Comparison of ENCODE assay signal across 1 cellular context in the genomic region with DNA sequence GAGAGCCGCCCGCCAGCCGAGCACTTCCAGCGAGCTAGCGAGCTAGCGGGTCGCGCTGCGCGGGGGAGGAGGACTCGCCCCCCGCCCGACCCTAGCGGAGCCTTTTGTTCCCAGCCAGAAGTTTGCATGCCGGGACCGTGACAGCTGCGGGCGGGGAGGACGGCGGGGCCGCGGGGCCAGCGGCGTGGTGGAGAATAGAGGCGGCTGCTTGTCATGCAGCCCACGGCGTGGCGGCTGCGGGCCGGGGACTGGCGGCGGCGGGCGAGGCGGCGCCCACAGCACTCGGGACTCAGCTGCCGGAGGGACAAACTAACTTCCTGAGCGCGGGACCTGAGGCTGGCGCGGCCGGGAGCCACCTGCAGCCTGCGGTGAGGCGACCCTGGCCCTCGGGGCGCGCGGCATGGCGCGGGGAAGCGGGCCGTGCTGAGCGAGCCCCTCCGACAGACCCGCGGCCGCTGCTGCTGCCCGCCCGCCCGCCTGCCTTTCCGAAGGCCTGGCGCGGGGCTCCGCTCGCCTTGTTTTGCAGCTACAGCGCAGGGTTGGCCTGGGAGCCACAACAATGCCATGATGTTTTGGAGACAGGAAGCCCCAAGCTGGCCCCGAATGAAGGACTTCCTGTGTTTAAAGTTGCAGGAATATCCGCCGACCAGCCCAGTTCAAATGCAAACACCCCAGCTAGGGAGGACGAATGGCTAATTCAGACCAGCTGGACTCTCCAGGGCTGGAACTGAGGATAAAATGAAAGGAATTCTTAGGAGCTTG.
A peak's percentile ranks its signal among the peaks of the same experiment; 100 is the strongest.
TF ChIP-seq lines count a peak whose summit lies in the region.

No MANE protein-coding gene starts in this region.

TF ChIP-seq in HEK293, 187 proteins besides CTCF, POLR2A, EP300 and RAD21 (continued from another document):
- TF ChIP-seq, protein P1, sequence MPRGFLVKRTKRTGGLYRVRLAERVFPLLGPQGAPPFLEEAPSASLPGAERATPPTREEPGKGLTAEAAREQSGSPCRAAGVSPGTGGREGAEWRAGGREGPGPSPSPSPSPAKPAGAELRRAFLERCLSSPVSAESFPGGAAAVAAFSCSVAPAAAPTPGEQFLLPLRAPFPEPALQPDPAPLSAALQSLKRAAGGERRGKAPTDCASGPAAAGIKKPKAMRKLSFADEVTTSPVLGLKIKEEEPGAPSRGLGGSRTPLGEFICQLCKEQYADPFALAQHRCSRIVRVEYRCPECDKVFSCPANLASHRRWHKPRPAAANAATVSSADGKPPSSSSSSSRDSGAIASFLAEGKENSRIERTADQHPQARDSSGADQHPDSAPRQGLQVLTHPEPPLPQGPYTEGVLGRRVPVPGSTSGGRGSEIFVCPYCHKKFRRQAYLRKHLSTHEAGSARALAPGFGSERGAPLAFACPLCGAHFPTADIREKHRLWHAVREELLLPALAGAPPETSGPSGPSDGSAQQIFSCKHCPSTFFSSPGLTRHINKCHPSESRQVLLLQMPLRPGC (tag by site-specific recombination; IDR thresholded peaks at IDR 0.05), result no peak
- TF ChIP-seq ZBTB20 (tag by site-specific recombination; IDR thresholded peaks at IDR 0.05) (peak; percentile 48; the same call in 1 of the 2 replicates), KLF16 (tag by site-specific recombination; IDR thresholded peaks at IDR 0.05) (no peak), ZNF585B (tag by site-specific recombination; IDR thresholded peaks at IDR 0.05) (no peak), ZNF223 (tag by site-specific recombination; IDR thresholded peaks at IDR 0.05) (no peak), ZNF518A (tag by site-specific recombination; conservative IDR thresholded peaks at IDR 0.05; ENCODE audit: low read depth) (no peak), MEIS1 (CRISPR knock-in tag; IDR thresholded peaks at IDR 0.05; ENCODE audit: borderline replicate concordance) (no peak), ZXDB (tag by site-specific recombination; IDR thresholded peaks at IDR 0.05) (no peak), ZNF16 (tag by site-specific recombination; IDR thresholded peaks at IDR 0.05; ENCODE audit: low read depth) (no peak), GFI1B (tag by site-specific recombination; IDR thresholded peaks at IDR 0.05) (no peak), ZNF394 (tag by site-specific recombination; IDR thresholded peaks at IDR 0.05; ENCODE audit: borderline replicate concordance) (no peak), ZNF416 (tag by site-specific recombination; IDR thresholded peaks at IDR 0.05) (no peak), ZBTB10 (tag by site-specific recombination; IDR thresholded peaks at IDR 0.05) (no peak), ZNF324 (tag by site-specific recombination; IDR thresholded peaks at IDR 0.05) (no peak), ZNF623 (tag by site-specific recombination; IDR thresholded peaks at IDR 0.05) (no peak)
- TF ChIP-seq, protein P2, sequence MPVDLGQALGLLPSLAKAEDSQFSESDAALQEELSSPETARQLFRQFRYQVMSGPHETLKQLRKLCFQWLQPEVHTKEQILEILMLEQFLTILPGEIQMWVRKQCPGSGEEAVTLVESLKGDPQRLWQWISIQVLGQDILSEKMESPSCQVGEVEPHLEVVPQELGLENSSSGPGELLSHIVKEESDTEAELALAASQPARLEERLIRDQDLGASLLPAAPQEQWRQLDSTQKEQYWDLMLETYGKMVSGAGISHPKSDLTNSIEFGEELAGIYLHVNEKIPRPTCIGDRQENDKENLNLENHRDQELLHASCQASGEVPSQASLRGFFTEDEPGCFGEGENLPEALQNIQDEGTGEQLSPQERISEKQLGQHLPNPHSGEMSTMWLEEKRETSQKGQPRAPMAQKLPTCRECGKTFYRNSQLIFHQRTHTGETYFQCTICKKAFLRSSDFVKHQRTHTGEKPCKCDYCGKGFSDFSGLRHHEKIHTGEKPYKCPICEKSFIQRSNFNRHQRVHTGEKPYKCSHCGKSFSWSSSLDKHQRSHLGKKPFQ (tag by site-specific recombination; IDR thresholded peaks at IDR 0.05), result no peak
TF ChIP-seq in HEK293: peak in this region for 19.
